ENCODE assay signal across 27 cellular contexts in genomic region chr22:34976886-34977285, GRCh38.
"Had no signal": no experiment of that assay in that cellular context is flagged by ENCODE, and none has a peak within 500 bp of the region (broad histone marks: within the 10 kb centered on the region; RNA-seq: fewer than 3 reads in every experiment).

No MANE protein-coding gene starts in this region.

- H3K9me3 Mint-ChIP-seq: natural killer cell, neural crest cell had no signal

- H3K4me1 ChIP-seq: pancreas, prostate gland, right lobe of liver, sigmoid colon, spleen, suprapubic skin, testis, tibial artery, transverse colon, upper lobe of right lung, uterus had no signal

- DNase-seq: naive B cell; natural killer cell; nephron progenitor cell; nucleus accumbens; pancreas; right cardiac atrium; right lobe of liver; sigmoid colon; spleen; stimulated activated CD4-positive, alpha-beta T cell treated with anti-CD3 and anti-CD28 coated beads, Interleukin-12 subunit alpha, Interleukin-12 subunit beta, amount 100 ng/mL, for 4 hours; stimulated activated CD4-positive, alpha-beta T cell treated with anti-CD3 and anti-CD28 coated beads, Interleukin-4, amount 100 ng/mL, for 1 hour; stimulated activated CD4-positive, alpha-beta T cell treated with anti-CD3 and anti-CD28 coated beads, Interleukin-4, amount 100 ng/mL, for 4 hours; stimulated activated naive CD4-positive, alpha-beta T cell; stimulated activated naive CD8-positive, alpha-beta T cell treated with anti-CD3 and anti-CD28 coated beads, Interleukin-15, amount 100 ng/mL, for 72 hours; stimulated activated naive CD8-positive, alpha-beta T cell treated with anti-CD3 and anti-CD28 coated beads, Interleukin-15, Interleukin-2, amounts not matched to agents 100 U/mL and 50 U/mL, for 24 hours; substantia nigra; testis; tibial artery; transverse colon; upper lobe of right lung; uterus had no signal

- H3K27ac ChIP-seq: neutrophil, pancreas, prostate gland, right lobe of liver, sigmoid colon, spleen, suprapubic skin, testis, tibial artery, transverse colon, upper lobe of right lung, uterus had no signal

- H3K4me1 Mint-ChIP-seq: naive B cell; natural killer cell; stimulated activated memory B cell treated with anti-CD40 and anti-IgM and Interleukin-4, amounts not matched to agents 10 μg/mL and 1 μg/mL and 100 μg/mL, for 72 hours; stimulated activated naive CD8-positive, alpha-beta T cell treated with anti-CD3 and anti-CD28 coated beads, Interleukin-15, amount 100 ng/mL, for 72 hours had no signal

- H3K27me3 ChIP-seq: neutrophil, pancreas, right lobe of liver, sigmoid colon, suprapubic skin, testis, tibial artery, transverse colon, upper lobe of right lung, uterus had no signal

- H3K4me3 ChIP-seq: pancreas, prostate gland, right lobe of liver, sigmoid colon, smooth muscle cell, spleen, suprapubic skin, testis, tibial artery, transverse colon, upper lobe of right lung, uterus had no signal

- H3K36me3 ChIP-seq: neutrophil, pancreas, prostate gland, right lobe of liver, sigmoid colon, spleen, suprapubic skin, tibial artery, transverse colon, upper lobe of right lung, uterus had no signal

- H3K36me3 Mint-ChIP-seq: naive B cell; natural killer cell; stimulated activated memory B cell treated with anti-CD40 and anti-IgM and Interleukin-4, amounts not matched to agents 10 μg/mL and 1 μg/mL and 100 μg/mL, for 72 hours had no signal

- H3K27ac Mint-ChIP-seq: natural killer cell; nephron progenitor cell; stimulated activated memory B cell treated with anti-CD40 and anti-IgM and Interleukin-4, amounts not matched to agents 10 μg/mL and 1 μg/mL and 100 μg/mL, for 72 hours had no signal

- H3K4me3 Mint-ChIP-seq: naive B cell; natural killer cell; nephron progenitor cell; neural crest cell; stimulated activated memory B cell treated with anti-CD40 and anti-IgM and Interleukin-4, amounts not matched to agents 10 μg/mL and 1 μg/mL and 100 μg/mL, for 72 hours; stimulated activated naive CD8-positive, alpha-beta T cell treated with anti-CD3 and anti-CD28 coated beads, Interleukin-15, amount 100 ng/mL, for 72 hours had no signal

- H3K4me2 ChIP-seq: smooth muscle cell had no signal

- H3K9me3 ChIP-seq: neutrophil, pancreas, prostate gland, right lobe of liver, sigmoid colon, suprapubic skin, testis, tibial artery, transverse colon, upper lobe of right lung, uterus had no signal

- ATAC-seq: natural killer cell; pancreas; right cardiac atrium; right lobe of liver; stimulated activated memory B cell treated with anti-CD40 and anti-IgM and Interleukin-4, amounts not matched to agents 10 μg/mL and 1 μg/mL and 100 μg/mL, for 72 hours; stimulated activated naive CD8-positive, alpha-beta T cell treated with anti-CD3 and anti-CD28 coated beads, Interleukin-15, amount 100 ng/mL, for 72 hours; stimulated activated naive CD8-positive, alpha-beta T cell treated with anti-CD3 and anti-CD28 coated beads, Interleukin-15, Interleukin-2, amounts not matched to agents 100 U/mL and 50 U/mL, for 24 hours; upper lobe of right lung had no signal

- H3K27me3 Mint-ChIP-seq: stimulated activated memory B cell treated with anti-CD40 and anti-IgM and Interleukin-4, amounts not matched to agents 10 μg/mL and 1 μg/mL and 100 μg/mL, for 72 hours; stimulated activated naive CD8-positive, alpha-beta T cell treated with anti-CD3 and anti-CD28 coated beads, Interleukin-15, amount 100 ng/mL, for 72 hours had no signal
